8 cellular contexts compared by ENCODE assay signal in the genomic region with DNA sequence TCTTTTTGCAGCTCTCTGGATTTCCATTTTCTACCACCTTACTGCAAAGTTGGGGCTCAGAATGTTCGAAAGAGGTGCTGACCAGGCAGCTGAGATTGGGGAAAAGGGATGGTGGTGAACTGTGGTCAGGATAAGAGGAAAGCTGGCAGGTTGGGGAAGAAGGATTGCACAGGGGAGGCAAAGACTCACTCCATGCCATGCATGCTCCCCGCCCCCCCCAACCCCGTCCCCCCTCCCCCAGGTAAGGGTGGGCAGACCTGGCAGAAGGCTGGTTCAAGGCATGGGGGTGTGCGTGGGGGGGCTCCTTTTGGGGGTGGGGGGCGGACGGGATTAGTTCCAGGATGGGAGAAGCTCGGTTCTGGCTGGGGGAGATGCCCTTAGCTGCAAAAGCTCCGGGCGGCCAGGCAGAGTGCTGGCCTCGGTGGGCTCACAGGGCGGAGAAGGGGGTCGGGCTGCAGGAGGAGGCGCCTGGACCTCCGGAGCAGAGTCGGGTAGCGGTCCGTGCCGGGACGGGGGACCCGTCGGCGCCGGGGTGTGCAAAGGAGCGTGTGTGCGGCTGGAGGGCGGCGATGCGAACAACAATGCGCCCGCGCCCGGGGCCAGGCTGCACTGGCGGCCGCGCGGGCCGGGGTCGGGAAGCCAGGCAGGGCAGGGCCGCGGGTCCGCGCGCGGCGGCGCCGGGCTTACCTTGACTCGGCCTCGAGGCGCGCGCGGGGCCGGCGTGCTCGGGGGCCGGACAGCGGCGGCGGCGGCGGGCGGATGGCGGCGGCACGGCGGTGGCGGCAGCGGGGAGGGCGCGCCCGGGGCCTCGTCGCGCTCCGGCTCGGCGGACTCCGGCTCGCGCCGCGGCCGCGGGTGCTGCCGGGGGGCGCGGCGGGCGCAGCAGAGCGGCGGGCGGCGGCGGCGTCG. TPM values are rescaled to one million over a fixed set of nuclear protein-coding genes. Genes with fewer than 3 reads are reported as not detected.
A peak's percentile ranks its signal among the peaks of the same experiment; 100 is the strongest.
DNase-seq lines count a peak whose midpoint lies in the region; ATAC-seq and TF ChIP-seq lines count a peak whose summit lies in the region.

No MANE protein-coding gene starts in this region.

- H2AFZ ChIP-seq in fibroblast of lung (ENCODE audit: low read length) (no peak overlapping the region), neuron (ENCODE audit: low read depth, low read length) (no peak overlapping the region)

- no peak for ATAC-seq in HG03378 (IDR thresholded peaks at IDR 0.05; ENCODE audit: unreplicated experiment)

- no peaks in the 10 kb centered on the region for H4K20me1 ChIP-seq in fibroblast of lung (ENCODE audit: control insufficient read depth, extremely low read depth, insufficient read depth, low read length)

- peaks cover 63% of the 10 kb centered on the region for H3K36me3 Mint-ChIP-seq in activated CD4-positive, alpha-beta memory T cell treated with anti-CD3 and anti-CD28 coated beads, Interleukin-2, amount 10 ng/mL, durations not matched to agents 7 days and 5 days (ENCODE audit: low read depth)

- DNase-seq in activated T-cell treated with anti-CD3 and anti-CD28 coated beads for 1 hour (ENCODE audit: low read depth) (peak; percentile 17), HT1080 (ENCODE audit: low read depth) (peak; percentile 40), fibroblast of lung (ENCODE audit: low read depth in 2 of 2) (no peak), NCI-H2107 treated with DMSO at 0.1 percent for 48 hours (lab: John Stamatoyannopoulos, UW; ENCODE audit: unreplicated experiment) (no peak)
- DNase-seq in activated T-cell treated with anti-CD3 and anti-CD28 coated beads, Interleukin-2, amount 50 U/mL, for 1 hour = no peak
- peak; percentile 38 for DNase-seq in activated CD4-positive, alpha-beta memory T cell treated with anti-CD3 and anti-CD28 coated beads, Interleukin-2, amount 10 ng/mL, durations not matched to agents 7 days and 5 days

- H3K4me3 ChIP-seq in fibroblast of lung (replicated peaks in 1 of 4; ENCODE audit: control extremely low read depth in 1 of 4, insufficient read depth in 1 of 4, low read depth in 3 of 4, low read length in 4 of 4) (peak overlapping the region; percentile 74 to 91 (median 85)), neuron (ENCODE audit: low read length) (peak overlapping the region; percentile 91)

- H3K9me3 ChIP-seq in fibroblast of lung (ENCODE audit: control insufficient read depth, insufficient read depth, low read depth, low read length) = no peaks in the 10 kb centered on the region
- no peaks in the 10 kb centered on the region for H3K9me3 ChIP-seq in neuron (ENCODE audit: low read length)

- CTCF ChIA-PET in activated CD4-positive, alpha-beta memory T cell treated with anti-CD3 and anti-CD28 coated beads, Interleukin-2, amount 10 ng/mL, durations not matched to agents 7 days and 5 days (lab: Charles Lee) = interaction anchor here (1.0 to 16.8 kb wide), 22 partner anchors 10 to 569 kb away, joined by 3 to 289 read pairs (median 6); a partner anchor contains a TSS

- peaks cover 51% of the 10 kb centered on the region for H3K79me2 ChIP-seq in fibroblast of lung (ENCODE audit: control insufficient read depth, insufficient read depth, low read length)

- H3K36me3 ChIP-seq in fibroblast of lung (ENCODE audit: control insufficient read depth, insufficient read depth, low read length) (peaks cover 7% of the 10 kb centered on the region), neuron (ENCODE audit: insufficient read depth, low read length) (peaks cover 58% of the 10 kb centered on the region)

- H3K9ac ChIP-seq in fibroblast of lung (ENCODE audit: insufficient read depth, low read length) = peak overlapping the region; percentile 90

- peaks cover 6% of the 10 kb centered on the region for H3K4me1 ChIP-seq in fibroblast of lung (ENCODE audit: control insufficient read depth, extremely low read depth, insufficient read depth, low read length)
- peaks cover 20% of the 10 kb centered on the region for H3K4me1 ChIP-seq in neuron (ENCODE audit: insufficient read depth, low read length)

- no peaks in the 10 kb centered on the region for H3K9me3 Mint-ChIP-seq in activated CD4-positive, alpha-beta memory T cell treated with anti-CD3 and anti-CD28 coated beads, Interleukin-2, amount 10 ng/mL, durations not matched to agents 7 days and 5 days

- H3K27ac ChIP-seq in fibroblast of lung (ENCODE audit: insufficient read depth, low read length) = peak overlapping the region; percentile 91

- peak overlapping the region; percentile 91 for H3K4me3 Mint-ChIP-seq in activated CD4-positive, alpha-beta memory T cell treated with anti-CD3 and anti-CD28 coated beads, Interleukin-2, amount 10 ng/mL, durations not matched to agents 7 days and 5 days

- no peaks in the 10 kb centered on the region for H3K27me3 ChIP-seq in fibroblast of lung (ENCODE audit: control insufficient read depth, insufficient read depth, low read length)
- H3K27me3 ChIP-seq in neuron (ENCODE audit: insufficient read depth, low read length) = no peaks in the 10 kb centered on the region

- POLR2A ChIA-PET in activated CD4-positive, alpha-beta memory T cell treated with anti-CD3 and anti-CD28 coated beads, Interleukin-2, amount 10 ng/mL, durations not matched to agents 7 days and 5 days (lab: Charles Lee) = interaction anchor here (0.5 to 9.5 kb wide), 19 partner anchors 8 to 1334 kb away, joined by 3 to 170 read pairs (median 5); a partner anchor contains a TSS

- H3K4me2 ChIP-seq in fibroblast of lung (ENCODE audit: extremely low read depth, insufficient read depth, low read length) = peak overlapping the region; percentile 99

- peak overlapping the region; percentile 96 for H3K27ac Mint-ChIP-seq in activated CD4-positive, alpha-beta memory T cell treated with anti-CD3 and anti-CD28 coated beads, Interleukin-2, amount 10 ng/mL, durations not matched to agents 7 days and 5 days

- TF ChIP-seq CTCF in fibroblast of lung (conservative IDR thresholded peaks at IDR 0.05 in 1 of 2, IDR thresholded peaks at IDR 0.05 in 1 of 2; ENCODE audit: low read depth in 1 of 2, low read length in 2 of 2) = no peak

- peaks cover 49% of the 10 kb centered on the region for H3K4me1 Mint-ChIP-seq in activated CD4-positive, alpha-beta memory T cell treated with anti-CD3 and anti-CD28 coated beads, Interleukin-2, amount 10 ng/mL, durations not matched to agents 7 days and 5 days

- H3K27me3 Mint-ChIP-seq in activated CD4-positive, alpha-beta memory T cell treated with anti-CD3 and anti-CD28 coated beads, Interleukin-2, amount 10 ng/mL, durations not matched to agents 7 days and 5 days = no peaks in the 10 kb centered on the region

RNA-seq across cellular contexts. Expression of a gene that starts 0.8 kb away (rescaled TPM):
- total RNA-seq in HT1080 (2014; rRNA removed; shearing (Covaris generic)) = 14.3 and 21.4 TPM in 2 replicates
- 26.5 and 36.3 TPM in 2 replicates for polyA plus RNA-seq in HT1080 (2015; cell fraction: cytosol; rRNA removed)
- polyA plus RNA-seq in HT1080 (2015; cell fraction: nucleus; rRNA removed) = 44.4 and 47.6 TPM in 2 replicates
- 10 to 100 TPM; 58.8 to 63.3 TPM for total RNA-seq in activated CD4-positive, alpha-beta memory T cell treated with anti-CD3 and anti-CD28 coated beads, Interleukin-2, amount 10 ng/mL, durations not matched to agents 7 days and 5 days
- 32.1 and 40.0 TPM in 2 replicates for total RNA-seq in fibroblast of lung
- 25.7 and 29.4 TPM in 2 replicates for polyA plus RNA-seq in fibroblast of lung
- 33.8 and 34.1 TPM in 2 replicates for polyA plus RNA-seq in fibroblast of lung (2012)
- 35.2 and 46.4 TPM in 2 replicates for polyA minus RNA-seq in fibroblast of lung (ENCODE audit: low replicate concordance)

RNA-seq across cellular contexts. Expression of a gene that starts 27.9 kb away (rescaled TPM):
- total RNA-seq in HT1080 (2014; rRNA removed; shearing (Covaris generic)) = 146 TPM in 2 replicates
- polyA plus RNA-seq in HT1080 (2015; cell fraction: cytosol; rRNA removed) = 139 and 159 TPM in 2 replicates
- polyA plus RNA-seq in HT1080 (2015; cell fraction: nucleus; rRNA removed) = 117 and 139 TPM in 2 replicates
- 10 to 100 TPM; 46.8 to 49.8 TPM for total RNA-seq in activated CD4-positive, alpha-beta memory T cell treated with anti-CD3 and anti-CD28 coated beads, Interleukin-2, amount 10 ng/mL, durations not matched to agents 7 days and 5 days
- total RNA-seq in fibroblast of lung = 53.2 and 60.9 TPM in 2 replicates
- polyA plus RNA-seq in fibroblast of lung = 89.1 and 103 TPM in 2 replicates
- 66.0 and 68.9 TPM in 2 replicates for polyA plus RNA-seq in fibroblast of lung (2012)
- polyA minus RNA-seq in fibroblast of lung (ENCODE audit: low replicate concordance) = 5.9 and 6.6 TPM in 2 replicates

RNA-seq across cellular contexts. Expression of a gene that starts 28.2 kb away (rescaled TPM):
- total RNA-seq in HT1080 (2014; rRNA removed; shearing (Covaris generic)) = 12.5 and 15.1 TPM in 2 replicates
- 8.1 and 8.4 TPM in 2 replicates for polyA plus RNA-seq in HT1080 (2015; cell fraction: cytosol; rRNA removed)
- polyA plus RNA-seq in HT1080 (2015; cell fraction: nucleus; rRNA removed) = 7.9 and 8.7 TPM in 2 replicates
- total RNA-seq in activated CD4-positive, alpha-beta memory T cell treated with anti-CD3 and anti-CD28 coated beads, Interleukin-2, amount 10 ng/mL, durations not matched to agents 7 days and 5 days = 1 to 10 TPM; 4.1 to 4.7 TPM
- total RNA-seq in fibroblast of lung = 9.2 and 10.1 TPM in 2 replicates
- 3.7 and 4.5 TPM in 2 replicates for polyA plus RNA-seq in fibroblast of lung
- polyA plus RNA-seq in fibroblast of lung (2012) = 3.3 and 4.0 TPM in 2 replicates
- polyA minus RNA-seq in fibroblast of lung (ENCODE audit: low replicate concordance) = 5.4 and 7.3 TPM in 2 replicates

Comparison
In these comparisons a context has a peak if more than half of its experiments do, and no peak if none do; other contexts are left out.
1. DNase-seq: peak in activated T-cell treated with anti-CD3 and anti-CD28 coated beads for 1 hour (single experiment), HT1080 (single experiment) and activated CD4-positive, alpha-beta memory T cell treated with anti-CD3 and anti-CD28 coated beads, Interleukin-2, amount 10 ng/mL, durations not matched to agents 7 days and 5 days (single experiment); none in activated T-cell treated with anti-CD3 and anti-CD28 coated beads, Interleukin-2, amount 50 U/mL, for 1 hour (single experiment), fibroblast of lung (0 of 2) and NCI-H2107 treated with DMSO at 0.1 percent for 48 hours (single experiment).